In genomic region chr5:68449380-68449779, GRCh38 we compare ENCODE assay signal across 20 cellular contexts.
A peak's percentile ranks its signal among the peaks of the same experiment; 100 is the strongest.
DNase-seq lines count a peak whose midpoint lies in the region; ATAC-seq and TF ChIP-seq lines count a peak whose summit lies in the region.
"Had no signal": no experiment of that assay in that cellular context is flagged by ENCODE, and none has a peak within 500 bp of the region (broad histone marks: within the 10 kb centered on the region; RNA-seq: fewer than 3 reads in every experiment).

No MANE protein-coding gene starts in this region.

- no peak overlapping the region for H3K4me2 ChIP-seq in trophoblast cell (ENCODE audit: low read length)

- H3K4me1 Mint-ChIP-seq in Calu3 (ENCODE audit: low read depth, unreplicated experiment) = peaks cover 68% of the 10 kb centered on the region
- H3K4me1 Mint-ChIP-seq: activated CD4-positive, alpha-beta memory T cell treated with anti-CD3 and anti-CD28 coated beads, Interleukin-2, amount 10 ng/mL, durations not matched to agents 7 days and 5 days had no signal

- peaks cover 26% of the 10 kb centered on the region for H3K79me1 ChIP-seq in trophoblast cell (ENCODE audit: low read length)

- intact Hi-C loops in Calu3 (cut with micrococcal nuclease; ENCODE audit: unreplicated experiment) (no loop called here), heart left ventricle (cut with DNase I) (loop anchor here in 2 of 10 donors (10.0 kb wide), 2 partner anchors 105 to 1205 kb away; no protein-coding TSS in a partner anchor)

- H3K27ac Mint-ChIP-seq in Calu3 (ENCODE audit: unreplicated experiment) = peak overlapping the region; percentile 1
- H3K27ac Mint-ChIP-seq: activated CD4-positive, alpha-beta memory T cell treated with anti-CD3 and anti-CD28 coated beads, Interleukin-2, amount 10 ng/mL, durations not matched to agents 7 days and 5 days; T-helper 1 cell treated with Interleukin-12 subunit alpha and Interleukin-12 subunit beta and Interleukin-4 antibody, amounts not matched to agents 30 μg/mL and 1 μg/mL, for 36 hours had no signal

- peaks cover 0 to 16% (median 9%) of the 10 kb centered on the region in 12 donors for H3K4me1 ChIP-seq in heart left ventricle
- H3K4me1 ChIP-seq in trophoblast cell (ENCODE audit: control insufficient read depth in 1 of 2, insufficient read depth in 2 of 2, low read length in 2 of 2) = peaks cover 6 to 9% of the 10 kb centered on the region in 2 experiments
- H3K4me1 ChIP-seq: SJSA1, testis had no signal

- H3K27me3 Mint-ChIP-seq in Calu3 (ENCODE audit: unreplicated experiment) = no peaks in the 10 kb centered on the region
- H3K27me3 Mint-ChIP-seq: activated CD4-positive, alpha-beta memory T cell treated with anti-CD3 and anti-CD28 coated beads, Interleukin-2, amount 10 ng/mL, durations not matched to agents 7 days and 5 days had no signal

- no TSS peak for BruUV-seq in Calu3 (replicated peaks; lab: Mats Ljungman, UMichigan)

- CTCF ChIA-PET in Calu3 (lab: Charles Lee) = interaction anchor here (0.6 kb wide), 2 partner anchors 766 to 1175 kb away, joined by 3 to 7 read pairs; no protein-coding TSS in a partner anchor
- CTCF ChIA-PET in RWPE1 (lab: Yijun Ruan, JAX) = interaction anchor here (1.3 kb wide), 1 partner anchor 163 kb away, joined by 5 read pairs; no protein-coding TSS in a partner anchor

- ATAC-seq in heart left ventricle (peak; percentile 84 to 93 (median 90)), HG02798 (IDR thresholded peaks at IDR 0.05; ENCODE audit: poor library complexity, unreplicated experiment) (no peak)
- ATAC-seq: foreskin keratinocyte, GM12878, K562 had no signal

- TF ChIP-seq CTCF in Calu3 (IDR thresholded peaks at IDR 0.05; ENCODE audit: unreplicated experiment) (no peak), RWPE1 (conservative IDR thresholded peaks at IDR 0.05; ENCODE audit: low read depth) (no peak), heart left ventricle (IDR thresholded peaks at IDR 0.05) (no peak)

- no peaks in the 10 kb centered on the region for H3K36me3 ChIP-seq in heart left ventricle
- H3K36me3 ChIP-seq in trophoblast cell (ENCODE audit: control insufficient read depth in 1 of 2, insufficient read depth in 2 of 2, low read length in 2 of 2) = no peaks in the 10 kb centered on the region
- H3K36me3 ChIP-seq: SJSA1 had no signal

- H3K4ac ChIP-seq in trophoblast cell (ENCODE audit: low read depth, low read length) = peak overlapping the region; percentile 74

- no peak overlapping the region for H4K12ac ChIP-seq in trophoblast cell (ENCODE audit: low read depth, low read length)

- DNase-seq in Calu3 = no peak
- DNase-seq in RWPE1 (ENCODE audit: low spot score) = no peak
- DNase-seq in heart left ventricle = peak in 4 of 5 donors; percentile 42 to 78 (median 54)
- DNase-seq in trophoblast cell = no peak
- DNase-seq in glomerular visceral epithelial cell (ENCODE audit: extremely low spot score) = no peak
- no peak for DNase-seq in NAMALWA (ENCODE audit: low spot score)
- no peak for DNase-seq in HCEC 1CT
- DNase-seq: activated CD4-positive, alpha-beta memory T cell treated with anti-CD3 and anti-CD28 coated beads, Interleukin-2, amount 10 ng/mL, durations not matched to agents 7 days and 5 days; foreskin keratinocyte; GF-D8; NCI-H1105; NCI-H69; stimulated activated CD4-positive, alpha-beta T cell treated with anti-CD3 and anti-CD28 coated beads, Interleukin-15, amount 100 ng/mL, for 24 hours; testis had no signal

- TF ChIP-seq POLR2A in heart left ventricle (IDR thresholded peaks at IDR 0.05) = no peak

- H3K4me3 ChIP-seq in heart left ventricle (no peak overlapping the region), trophoblast cell (ENCODE audit: low read depth, low read length) (no peak overlapping the region)
- H3K4me3 ChIP-seq: GM12878, K562, SJSA1, testis had no signal

- peak overlapping the region; percentile 10 for H4K8ac ChIP-seq in trophoblast cell (ENCODE audit: low read depth, low read length)

- 54 to 64% (median 61%) methylated on average over 3 of the region's 3 CpGs for WGBS in heart left ventricle, 4 donors
- WGBS in trophoblast cell (ENCODE audit: extremely low coverage, insufficient coverage, insufficient read length) = no CpG with 5 or more reads among the region's 3 CpGs

- H3K36me3 Mint-ChIP-seq in Calu3 (ENCODE audit: insufficient read depth, unreplicated experiment) = peaks cover 7% of the 10 kb centered on the region

- peaks cover 4% of the 10 kb centered on the region for H3K9me3 Mint-ChIP-seq in Calu3 (ENCODE audit: low read depth, unreplicated experiment)
- H3K9me3 Mint-ChIP-seq: activated CD4-positive, alpha-beta memory T cell treated with anti-CD3 and anti-CD28 coated beads, Interleukin-2, amount 10 ng/mL, durations not matched to agents 7 days and 5 days; T-helper 1 cell treated with Interleukin-12 subunit alpha and Interleukin-12 subunit beta and Interleukin-4 antibody, amounts not matched to agents 30 μg/mL and 1 μg/mL, for 36 hours had no signal

- no peak overlapping the region for H3K9ac ChIP-seq in trophoblast cell (ENCODE audit: low read length)

- POLR2A ChIA-PET in RWPE1 (lab: Yijun Ruan, JAX; ENCODE audit: low non-redundant PET) = no interaction called here

- H3K14ac ChIP-seq in trophoblast cell (ENCODE audit: low read length) = peak overlapping the region; percentile 87

- H3K18ac ChIP-seq in trophoblast cell (ENCODE audit: low read length) = peak overlapping the region; percentile 89

- no peak overlapping the region for H3K4me3 Mint-ChIP-seq in Calu3 (ENCODE audit: low read depth, unreplicated experiment)
- H3K4me3 Mint-ChIP-seq: activated CD4-positive, alpha-beta memory T cell treated with anti-CD3 and anti-CD28 coated beads, Interleukin-2, amount 10 ng/mL, durations not matched to agents 7 days and 5 days; neural crest cell; T-helper 1 cell treated with Interleukin-12 subunit alpha and Interleukin-12 subunit beta and Interleukin-4 antibody, amounts not matched to agents 30 μg/mL and 1 μg/mL, for 36 hours had no signal

- peak overlapping the region; percentile 67 for H2BK120ac ChIP-seq in trophoblast cell (ENCODE audit: insufficient read depth, low read length, poor library complexity)

- H4K91ac ChIP-seq in trophoblast cell (ENCODE audit: low read depth, low read length) = peak overlapping the region; percentile 96

- H2BK5ac ChIP-seq in trophoblast cell (ENCODE audit: low read depth, low read length, poor library complexity) = peak overlapping the region; percentile 18

- peak overlapping the region; percentile 97 for H2BK12ac ChIP-seq in trophoblast cell (ENCODE audit: low read length)

- peak overlapping the region; percentile 56 for H3K27ac ChIP-seq in RWPE1
- H3K27ac ChIP-seq in heart left ventricle = peak overlapping the region in 5 of 12 donors; percentile 24 to 58 (median 42)
- H3K27ac ChIP-seq in trophoblast cell (ENCODE audit: low read depth, low read length) = no peak overlapping the region
- H3K27ac ChIP-seq: foreskin keratinocyte, SJSA1, testis had no signal

- H3K23ac ChIP-seq in trophoblast cell (ENCODE audit: low read length) = no peak overlapping the region

- peak overlapping the region; percentile 92 for H2AK5ac ChIP-seq in trophoblast cell (ENCODE audit: low read length)

- no peaks in the 10 kb centered on the region for H3K79me2 ChIP-seq in trophoblast cell (ENCODE audit: control insufficient read depth, insufficient read depth, low read length, poor library complexity)

- H3K27me3 ChIP-seq in heart left ventricle (no peaks in the 10 kb centered on the region), trophoblast cell (ENCODE audit: insufficient read depth, low read length) (no peaks in the 10 kb centered on the region)
- H3K27me3 ChIP-seq: foreskin keratinocyte, SJSA1, testis had no signal

- no peak overlapping the region for H2AFZ ChIP-seq in trophoblast cell (ENCODE audit: insufficient read depth, low read length, poor library complexity)

- H3K9me3 ChIP-seq in heart left ventricle = no peaks in the 10 kb centered on the region
- H3K9me3 ChIP-seq in trophoblast cell (ENCODE audit: insufficient read depth, low read depth, low read length) = no peaks in the 10 kb centered on the region
- H3K9me3 ChIP-seq: SJSA1, testis had no signal

Comparison
In these comparisons a context has a peak if more than half of its experiments do, and no peak if none do; other contexts are left out.
1. DNase-seq: peak in heart left ventricle (4 of 5); none in Calu3 (single experiment), RWPE1 (single experiment), trophoblast cell (0 of 2), glomerular visceral epithelial cell (single experiment), NAMALWA (single experiment) and HCEC 1CT (single experiment).